Comparison of ENCODE assay signal across 24 cellular contexts in genomic region chr20:54090230-54091119, GRCh38. TPM values are rescaled to one million over a fixed set of nuclear protein-coding genes. Genes with fewer than 3 reads are reported as not detected.
DNase-seq lines count a peak whose midpoint lies in the region; ATAC-seq, FAIRE-seq and TF ChIP-seq lines count a peak whose summit lies in the region.
"Had no signal": no experiment of that assay in that cellular context is flagged by ENCODE, and none has a peak within 500 bp of the region (broad histone marks: within the 10 kb centered on the region; RNA-seq: fewer than 3 reads in every experiment).

No MANE protein-coding gene starts in this region.

- no peaks in the 10 kb centered on the region for H4K20me1 ChIP-seq in H1 (replicated peaks in 1 of 2; ENCODE audit: control insufficient read depth in 1 of 2, insufficient read depth in 2 of 2, low read length in 2 of 2)

- H3K4me3 ChIP-seq in H1 (ENCODE audit: extremely low read depth in 1 of 4, insufficient read depth in 2 of 4, low read depth in 3 of 4, low read length in 4 of 4) (no peak overlapping the region), neuronal stem cell (ENCODE audit: low read length in 2 of 2) (no peak overlapping the region)
- H3K4me3 ChIP-seq: ovary, sigmoid colon, thyroid gland had no signal

- H3K4me1 ChIP-seq in H1 (replicated peaks in 1 of 4; ENCODE audit: control insufficient read depth in 3 of 4, insufficient read depth in 4 of 4, low read length in 3 of 4), result no peaks in the 10 kb centered on the region
- H3K4me1 ChIP-seq in neuronal stem cell (ENCODE audit: control insufficient read depth in 2 of 2, insufficient read depth in 1 of 2, low read depth in 1 of 2, low read length in 2 of 2), result peaks cover 0 to 4% of the 10 kb centered on the region in 2 donors
- H3K4me1 ChIP-seq: thyroid gland had no signal

- no peak for TF ChIP-seq RAD21 in H1 (IDR thresholded peaks at IDR 0.05 in 1 of 2, conservative IDR thresholded peaks at IDR 0.05 in 1 of 2; ENCODE audit: low read depth in 2 of 2, low read length in 2 of 2)

- H3K9ac ChIP-seq in H1 (replicated peaks in 1 of 4; ENCODE audit: extremely low read depth in 1 of 4, low read depth in 3 of 4, low read length in 3 of 4), result no peak overlapping the region
- no peak overlapping the region for H3K9ac ChIP-seq in neuronal stem cell (ENCODE audit: low read depth, low read length, poor library complexity)

- peak; percentile 69 for ATAC-seq in GM21529 (IDR thresholded peaks at IDR 0.05; ENCODE audit: unreplicated experiment)
- ATAC-seq in HG02678 (IDR thresholded peaks at IDR 0.05; ENCODE audit: unreplicated experiment), result no peak
- ATAC-seq in effector memory CD8-positive, alpha-beta T cell (replicated peaks), result no peak
- ATAC-seq: left cardiac atrium; stimulated activated naive CD8-positive, alpha-beta T cell treated with anti-CD3 and anti-CD28 coated beads, Interleukin-15, Interleukin-2, amounts not matched to agents 100 U/mL and 50 U/mL, for 24 hours had no signal

- H2BK15ac ChIP-seq in H1 (ENCODE audit: low read length) (no peak overlapping the region), neuronal stem cell (ENCODE audit: low read length) (no peak overlapping the region)

- H3K27me3 Mint-ChIP-seq in effector memory CD8-positive, alpha-beta T cell, result peaks cover 4 to 11% of the 10 kb centered on the region in 2 donors

- no peak overlapping the region for H2BK12ac ChIP-seq in H1 (ENCODE audit: low read depth, low read length)
- H2BK12ac ChIP-seq in neuronal stem cell (ENCODE audit: low read length), result no peak overlapping the region

- 83% methylated on average over 6 of the region's 6 CpGs; no CpG with 5 or more reads in 1 of the 2 experiments for WGBS in H1 (ENCODE audit: extremely low coverage in 1 of 2, insufficient coverage in 1 of 2, insufficient read length in 1 of 2, insufficient replicate concordance in 2 of 2, low coverage in 1 of 2, low lambda C conversion rate in 2 of 2, missing lambda C conversion rate in 1 of 2), 2 experiments
- WGBS in neuronal stem cell (ENCODE audit: extremely low coverage in 2 of 2, insufficient read length in 2 of 2, insufficient replicate concordance in 1 of 2), 2 donors, result no CpG with 5 or more reads among the region's 6 CpGs

- DNase-seq in CMK (ENCODE audit: low read depth), result peak; percentile 31
- peak; percentile 34 for DNase-seq in MV-4-11 (lab: John Stamatoyannopoulos, UW)
- DNase-seq in H1 (ENCODE audit: low read depth in 1 of 2, low spot score in 2 of 2), result no peak
- no peak for DNase-seq in EL
- no peak for DNase-seq in effector memory CD8-positive, alpha-beta T cell
- no peak for DNase-seq in neuronal stem cell (ENCODE audit: low spot score)
- DNase-seq: activated CD4-positive, alpha-beta T cell treated with anti-CD3 and anti-CD28 coated beads, Interleukin-2, amount 50 U/mL, for 1 hour; activated CD8-positive, alpha-beta memory T cell treated with anti-CD3 and anti-CD28 coated beads, Interleukin-2, amount 50 U/mL, for 48 hours; cortex of kidney; left cardiac atrium; mesenchymal stem cell; NCI-H1436; NCI-H524; ovary; sigmoid colon; stimulated activated naive CD8-positive, alpha-beta T cell treated with anti-CD3 and anti-CD28 coated beads, Interleukin-15, Interleukin-2, amounts not matched to agents 100 U/mL and 50 U/mL, for 24 hours; thyroid gland had no signal

- H3K36me3 Mint-ChIP-seq in effector memory CD8-positive, alpha-beta T cell (ENCODE audit: insufficient read depth), result no peaks in the 10 kb centered on the region

- no peak overlapping the region for H3K27ac ChIP-seq in H1 (ENCODE audit: low read depth, low read length)
- H3K27ac ChIP-seq in neuronal stem cell (replicated peaks; ENCODE audit: low read length), result no peak overlapping the region
- H3K27ac ChIP-seq: ovary, sigmoid colon, thyroid gland had no signal

- H2AFZ ChIP-seq in H1 (ENCODE audit: low read length) (peak overlapping the region; percentile 28; the same call in 1 of the 2 replicates), neuronal stem cell (ENCODE audit: low read length) (no peak overlapping the region)

- H3K79me1 ChIP-seq in H1 (ENCODE audit: low read depth, low read length), result no peaks in the 10 kb centered on the region
- H3K79me1 ChIP-seq in neuronal stem cell (ENCODE audit: low read depth, low read length), result no peaks in the 10 kb centered on the region

- peaks cover 0 to 2% of the 10 kb centered on the region in 2 donors for H3K4me1 Mint-ChIP-seq in effector memory CD8-positive, alpha-beta T cell (ENCODE audit: low read depth in 2 of 2)

- no peaks in the 10 kb centered on the region for H3K23me2 ChIP-seq in H1 (ENCODE audit: low read depth, low read length)

- no peak overlapping the region for H3K56ac ChIP-seq in H1 (replicated peaks; ENCODE audit: insufficient read length, low read depth, low read length)

- H3K18ac ChIP-seq in H1 (ENCODE audit: extremely low read depth, low read length) (no peak overlapping the region), neuronal stem cell (ENCODE audit: low read length) (no peak overlapping the region)

- POLR2A ChIA-PET in H1 (lab: Charles Lee; ENCODE audit: partially characterized antibody), result no interaction called here

- FAIRE-seq in H1 (lab: Jason Lieb, UNC), result no peak
- FAIRE-seq: bronchial epithelial cell, endometrium, TTC549 had no signal

- no peak overlapping the region for H3K4ac ChIP-seq in H1 (replicated peaks; ENCODE audit: insufficient read length, low read depth, low read length)
- no peak overlapping the region for H3K4ac ChIP-seq in neuronal stem cell (ENCODE audit: low read length)

- no peaks in the 10 kb centered on the region for H3K9me3 ChIP-seq in H1 (ENCODE audit: insufficient read depth in 2 of 2, low read depth in 1 of 2, low read length in 1 of 2)
- no peaks in the 10 kb centered on the region for H3K9me3 ChIP-seq in neuronal stem cell (replicated peaks in 1 of 2; ENCODE audit: control insufficient read depth in 2 of 2, insufficient read depth in 1 of 2, low read depth in 1 of 2, low read length in 2 of 2)
- H3K9me3 ChIP-seq: ovary, sigmoid colon, thyroid gland had no signal

- no peak for TF ChIP-seq POLR2A in H1 (IDR thresholded peaks at IDR 0.05; ENCODE audit: control extremely low read depth in 1 of 2, low read depth in 2 of 2, low read length in 2 of 2)

- CTCF ChIA-PET in H1 (lab: Charles Lee; ENCODE audit: partially characterized antibody), result interaction anchor here (0.6 to 19.2 kb wide), 6 partner anchors 9 to 119 kb away, joined by 3 to 591 read pairs (median 4); partner anchors contain the start of gene PFDN4

- H4K91ac ChIP-seq in H1 (replicated peaks; ENCODE audit: insufficient read length, low read length), result no peak overlapping the region
- no peak overlapping the region for H4K91ac ChIP-seq in neuronal stem cell (ENCODE audit: low read depth, low read length, poor library complexity)

- TF ChIP-seq EP300 in H1 (IDR thresholded peaks at IDR 0.05; ENCODE audit: borderline replicate concordance in 1 of 2, low read depth in 2 of 2, low read length in 2 of 2), result no peak

- no peaks in the 10 kb centered on the region for H3K79me2 ChIP-seq in H1 (ENCODE audit: control insufficient read depth in 1 of 2, insufficient read depth in 2 of 2, low read length in 2 of 2)

- no peak overlapping the region for H3K4me3 Mint-ChIP-seq in effector memory CD8-positive, alpha-beta T cell

- H3K27me3 ChIP-seq in H1 (replicated peaks in 1 of 4; ENCODE audit: control insufficient read depth in 3 of 4, extremely low read depth in 1 of 4, insufficient read depth in 3 of 4, low read length in 3 of 4), result no peaks in the 10 kb centered on the region
- H3K27me3 ChIP-seq in neuronal stem cell (ENCODE audit: control insufficient read depth in 3 of 3, insufficient read depth in 3 of 3, low read depth in 1 of 3, low read length in 3 of 3), result peaks cover 0 to 10% (median 0%) of the 10 kb centered on the region in 3 experiments
- H3K27me3 ChIP-seq: ovary, thyroid gland had no signal

- H2BK5ac ChIP-seq in H1 (ENCODE audit: low read depth, low read length) (no peak overlapping the region), neuronal stem cell (ENCODE audit: low read length) (no peak overlapping the region)

- TF ChIP-seq CTCF in H1 (IDR thresholded peaks at IDR 0.05; ENCODE audit: control extremely low read depth in 1 of 3, insufficient read depth in 1 of 3, low read depth in 1 of 3, low read length in 3 of 3), result no peak

- H4K8ac ChIP-seq in H1 (ENCODE audit: extremely low read depth, insufficient read depth, low read length) (no peak overlapping the region), neuronal stem cell (ENCODE audit: low read depth, low read length) (no peak overlapping the region)

- no peak overlapping the region for H3K27ac Mint-ChIP-seq in effector memory CD8-positive, alpha-beta T cell

- no peak overlapping the region for H2BK20ac ChIP-seq in H1 (ENCODE audit: low read length)

- H3K4me2 ChIP-seq in H1 (ENCODE audit: insufficient read depth in 1 of 2, low read depth in 2 of 2, low read length in 2 of 2) (no peak overlapping the region), neuronal stem cell (ENCODE audit: insufficient read depth, low read length, poor library complexity, severe bottlenecking) (no peak overlapping the region)

- H3K14ac ChIP-seq in H1 (ENCODE audit: insufficient read length) (no peak overlapping the region), neuronal stem cell (ENCODE audit: low read length) (no peak overlapping the region)

- no peak overlapping the region for H3K23ac ChIP-seq in H1 (ENCODE audit: insufficient read length)
- H3K23ac ChIP-seq in neuronal stem cell (ENCODE audit: low read depth, low read length, poor library complexity), result no peak overlapping the region

- H4K5ac ChIP-seq in H1 (ENCODE audit: insufficient read length, low read depth, low read length), result no peak overlapping the region

- H3K36me3 ChIP-seq in H1 (ENCODE audit: control insufficient read depth in 2 of 4, insufficient read depth in 4 of 4, low read length in 3 of 4), result no peaks in the 10 kb centered on the region
- no peaks in the 10 kb centered on the region for H3K36me3 ChIP-seq in neuronal stem cell (replicated peaks in 1 of 2; ENCODE audit: control insufficient read depth in 2 of 2, insufficient read depth in 2 of 2, low read length in 2 of 2)
- H3K36me3 ChIP-seq: ovary, sigmoid colon, thyroid gland had no signal

- H2BK120ac ChIP-seq in H1 (replicated peaks; ENCODE audit: low read depth, low read length) (no peak overlapping the region), neuronal stem cell (ENCODE audit: low read depth, low read length) (no peak overlapping the region)

- H2AK5ac ChIP-seq in H1 (ENCODE audit: low read depth, low read length) (no peak overlapping the region), neuronal stem cell (ENCODE audit: low read depth, low read length) (no peak overlapping the region)

- H3K9me3 Mint-ChIP-seq in effector memory CD8-positive, alpha-beta T cell, result no peaks in the 10 kb centered on the region

RNA-seq across cellular contexts. Expression of gene BCAS1, which starts 20.1 kb away (rescaled TPM):
- total RNA-seq in H1 (2021; fragmentation: NEBNext Ultra II Directional; extraction: Animal tissue kit (Norgen Biotek cat#: 25700)), result 0.19 and 0.27 TPM in 2 replicates
- 0.06 and 0.08 TPM in 2 replicates for polyA plus RNA-seq in H1 (2011; rRNA removed)
- polyA plus RNA-seq in H1 (2011; cell fraction: cytosol; rRNA removed), result 0.03 TPM
- 0.10 TPM for polyA plus RNA-seq in H1 (2011; cell fraction: nucleus; rRNA removed)
- polyA plus RNA-seq in H1 (2012, experiment 1 of 2), result 0.25 to 0.48 TPM (median 0.38 TPM) in 3 of 4 replicates, not detected in the other
- not detected for polyA plus RNA-seq in H1 (2012, experiment 2 of 2)
- polyA plus RNA-seq in H1 (2013, experiment 1 of 2), result 0.20 TPM
- 0.18 TPM for polyA plus RNA-seq in H1 (2013, experiment 2 of 2)
- polyA minus RNA-seq in H1 (2011; rRNA and poly(A)+ RNA removed), result 0.02 and 0.06 TPM in 2 replicates
- polyA minus RNA-seq in H1 (2011; cell fraction: cytosol; rRNA and poly(A)+ RNA removed), result not detected
- polyA minus RNA-seq in H1 (2011; cell fraction: nucleus; rRNA and poly(A)+ RNA removed), result 0.30 TPM
- polyA plus RNA-seq in neuronal stem cell (2013, experiment 1 of 2), result 0.06 TPM
- 0.03 TPM for polyA plus RNA-seq in neuronal stem cell (2013, experiment 2 of 2)
- total RNA-seq: bronchial epithelial cell, glomerular endothelial cell, left cardiac atrium had no signal
- polyA plus RNA-seq: fibroblast of lung had no signal

Comparison
In these comparisons a context has a peak if more than half of its experiments do, and no peak if none do; other contexts are left out.
1. DNase-seq: peak in CMK (single experiment) and MV-4-11 (single experiment); none in H1 (0 of 2), EL (single experiment), effector memory CD8-positive, alpha-beta T cell (0 of 3) and neuronal stem cell (single experiment).